26 cellular contexts compared by ENCODE assay signal in genomic region chr13:22563272-22563671, GRCh38.
DNase-seq lines count a peak whose midpoint lies in the region; ATAC-seq, FAIRE-seq and TF ChIP-seq lines count a peak whose summit lies in the region.
"Had no signal": no experiment of that assay in that cellular context is flagged by ENCODE, and none has a peak within 500 bp of the region (broad histone marks: within the 10 kb centered on the region; RNA-seq: fewer than 3 reads in every experiment).

No MANE protein-coding gene starts in this region.

- H3K4me3 ChIP-seq in K562 (no peak overlapping the region), pancreas (no peak overlapping the region)
- H3K4me3 ChIP-seq: BLaER1, GM12878 had no signal

- H2AFZ ChIP-seq in K562 (ENCODE audit: low read depth, low read length) = no peak overlapping the region

- TF ChIP-seq EP300 in K562 (IDR thresholded peaks at IDR 0.05; ENCODE audit: low read length) = no peak

- H3K9me3 ChIP-seq in K562 (replicated peaks; ENCODE audit: control insufficient read depth, insufficient read depth, low read depth, low read length) (no peaks in the 10 kb centered on the region), pancreas (no peaks in the 10 kb centered on the region)
- H3K9me3 ChIP-seq: BE2C had no signal

- ATAC-seq in K562 = no peak
- ATAC-seq in pancreas = no peak
- ATAC-seq in HG02588 (IDR thresholded peaks at IDR 0.05; ENCODE audit: unreplicated experiment) = no peak
- ATAC-seq: GM12878 had no signal

- FAIRE-seq in A204.1 (lab: Jason Lieb, UNC) (peak; percentile 35), K562 (lab: Jason Lieb, UNC) (no peak), frontal cortex (lab: Jason Lieb, UNC) (peak; percentile 58), pancreas (lab: Jason Lieb, UNC) (peak; percentile 45)
- FAIRE-seq: GM12878, GM12892, GM19239 had no signal

- no peaks in the 10 kb centered on the region for H3K36me3 ChIP-seq in K562 (ENCODE audit: control insufficient read depth, insufficient read depth, low read length)
- no peaks in the 10 kb centered on the region for H3K36me3 ChIP-seq in pancreas
- H3K36me3 ChIP-seq: BE2C, BLaER1 had no signal

- H3K4me1 ChIP-seq in K562 (replicated peaks in 1 of 2; ENCODE audit: control insufficient read depth in 2 of 2, insufficient read depth in 2 of 2, low read length in 2 of 2) (no peaks in the 10 kb centered on the region), pancreas (no peaks in the 10 kb centered on the region)
- H3K4me1 ChIP-seq: BE2C, BLaER1 had no signal

- no TSS peak for BruUV-seq in K562 (replicated peaks; lab: Mats Ljungman, UMichigan)

- no peaks in the 10 kb centered on the region for H3K79me2 ChIP-seq in K562 (ENCODE audit: control insufficient read depth, insufficient read depth, low read length)

- H4K20me1 ChIP-seq in K562 (replicated peaks; ENCODE audit: control insufficient read depth, insufficient read depth, low read length) = no peaks in the 10 kb centered on the region
- H4K20me1 ChIP-seq: BLaER1 had no signal

- intact Hi-C loops in K562 (cut with micrococcal nuclease) (no loop called here), pancreas (cut with DNase I) (no loop called here)

- TF ChIP-seq CTCF in K562 (IDR thresholded peaks at IDR 0.05 in 2 of 3, conservative IDR thresholded peaks at IDR 0.05 in 1 of 3; ENCODE audit: insufficient read depth in 2 of 3, low read depth in 1 of 3, low read length in 3 of 3) = no peak
- TF ChIP-seq CTCF in pancreas (IDR thresholded peaks at IDR 0.05) = no peak

- no peaks in the 10 kb centered on the region for H3K27me3 ChIP-seq in K562 (ENCODE audit: control insufficient read depth in 2 of 2, insufficient read depth in 2 of 2, low read length in 2 of 2)
- H3K27me3 ChIP-seq in pancreas = no peaks in the 10 kb centered on the region
- H3K27me3 ChIP-seq: BE2C, BLaER1 had no signal

- H3K27ac ChIP-seq in K562 (ENCODE audit: extremely low read depth, low read depth, low read length) = no peak overlapping the region
- no peak overlapping the region for H3K27ac ChIP-seq in pancreas
- H3K27ac ChIP-seq: 22Rv1, BLaER1 had no signal

- in situ Hi-C loops in K562 (cut with MboI) = no loop called here
- in situ Hi-C loops in KBM-7 (cut with MboI; ENCODE audit: low pct_unique_long_range_greater_than_20kb, low sequenced_read_pairs) = no loop called here

- no peak overlapping the region for H3K4me2 ChIP-seq in K562 (ENCODE audit: insufficient read depth, low read length)
- H3K4me2 ChIP-seq: BLaER1 had no signal

- TF ChIP-seq RAD21 in K562 (CRISPR knock-in tag; conservative IDR thresholded peaks at IDR 0.05 in 1 of 2, IDR thresholded peaks at IDR 0.05 in 1 of 2) = no peak

- H3K9ac ChIP-seq in K562 (ENCODE audit: insufficient read depth in 1 of 2, low read depth in 2 of 2, low read length in 2 of 2) = no peak overlapping the region
- H3K9ac ChIP-seq: BLaER1 had no signal

- CTCF ChIA-PET in K562 (lab: Yijun Ruan, JAX; ENCODE audit: low intra/inter-chr PET ratio) = no interaction called here

- DNase-seq in K562 (ENCODE audit: extremely low read depth in 1 of 4, low spot score in 3 of 4) (no peak), frontal cortex (ENCODE audit: low spot score in 2 of 2) (no peak), pancreas (no peak), KBM-7 (no peak)
- DNase-seq in stimulated activated naive CD4-positive, alpha-beta T cell treated with Interleukin-2 at 50 U/mL for 16 hours (lab: John Stamatoyannopoulos, UW) = no peak
- DNase-seq: ACHN; BE2C; C1 segment of cervical spinal cord; CD4-positive, alpha-beta memory T cell; CD4-positive, CD25-positive, alpha-beta regulatory T cell; CD8-positive, alpha-beta memory T cell; COR-L47; DMS 273 treated with DMSO at 0.1 percent for 48 hours; DMS153; DMS53; DMS79; DND-41; EL; GDM1 had no signal

- H3K9me1 ChIP-seq in K562 (ENCODE audit: control insufficient read depth, insufficient read depth, low read length) = no peaks in the 10 kb centered on the region

- POLR2A ChIA-PET in K562 (lab: Yijun Ruan, JAX) = no interaction called here

- no peak for TF ChIP-seq POLR2A in K562 (conservative IDR thresholded peaks at IDR 0.05)

TF ChIP-seq in K562, 482 proteins besides CTCF, POLR2A, EP300 and RAD21:
- TF ChIP-seq POLR2AphosphoS5 (IDR thresholded peaks at IDR 0.05; ENCODE audit: control insufficient read depth, insufficient read depth, low read depth, low read length) = no peak
- peak; percentile 92 for TF ChIP-seq ZNF507 (tag; conservative IDR thresholded peaks at IDR 0.05)
- no peak for TF ChIP-seq ZNF41 (CRISPR knock-in tag; conservative IDR thresholded peaks at IDR 0.05)
